8 cellular contexts compared by ENCODE assay signal in the genomic region with DNA sequence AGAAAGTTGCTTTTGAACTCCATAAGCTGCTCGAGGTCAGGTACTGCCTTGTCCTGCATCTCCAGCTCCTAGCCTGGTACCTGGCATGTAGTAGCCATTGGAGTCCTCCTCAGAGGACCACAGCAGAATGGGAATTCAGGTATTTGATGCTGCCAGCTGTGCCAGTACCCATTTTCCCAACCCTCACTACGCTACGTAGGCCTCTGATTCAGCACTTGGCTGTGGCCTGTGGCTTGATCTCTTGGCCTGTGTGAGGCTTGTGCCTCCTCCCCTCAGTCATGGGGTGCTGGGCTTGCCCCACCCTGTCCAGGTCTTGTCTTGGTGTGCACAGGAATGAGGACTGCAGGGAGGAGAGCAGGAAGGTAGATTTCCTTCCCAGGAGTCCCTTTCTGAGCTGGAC. TPM values are rescaled to one million over a fixed set of nuclear protein-coding genes. Genes with fewer than 3 reads are reported as not detected.
DNase-seq lines count a peak whose midpoint lies in the region; ATAC-seq, FAIRE-seq and TF ChIP-seq lines count a peak whose summit lies in the region.

No MANE protein-coding gene starts in this region.

- H4K5ac ChIP-seq in H9 (ENCODE audit: insufficient read length, low read depth, low read length) = no peak overlapping the region

- H2BK12ac ChIP-seq in H9 (ENCODE audit: insufficient read length, low read depth, low read length) = no peak overlapping the region

- peak; percentile 63 for DNase-seq in GDM1 (lab: John Stamatoyannopoulos, UW)
- peak; percentile 25 for DNase-seq in HT-29 (ENCODE audit: low spot score)
- no peak for DNase-seq in activated naive CD4-positive, alpha-beta T cell treated with anti-CD3 and anti-CD28 coated beads, Interleukin-2, amount 10 ng/mL, durations not matched to agents 7 days and 5 days
- no peak for DNase-seq in lower lobe of right lung
- DNase-seq in H9 = no peak
- no peak for DNase-seq in testis
- DNase-seq in frontal cortex (ENCODE audit: low spot score in 2 of 2) = no peak

- H3K9me3 Mint-ChIP-seq in activated naive CD4-positive, alpha-beta T cell treated with anti-CD3 and anti-CD28 coated beads, Interleukin-2, amount 10 ng/mL, durations not matched to agents 7 days and 5 days = no peaks in the 10 kb centered on the region
- no peaks in the 10 kb centered on the region for H3K9me3 Mint-ChIP-seq in H9

- no peak overlapping the region for H2AK5ac ChIP-seq in H9 (ENCODE audit: insufficient read length, low read length)

- H3K4me1 ChIP-seq in lower lobe of right lung (peaks cover 59% of the 10 kb centered on the region), H9 (ENCODE audit: insufficient read depth, low read length) (peaks cover 9% of the 10 kb centered on the region; the same call in 1 of the 2 replicates), testis (no peaks in the 10 kb centered on the region)

- H3K4ac ChIP-seq in H9 (ENCODE audit: low read depth, low read length) = no peak overlapping the region

- intact Hi-C loops in lower lobe of right lung (cut with DNase I) (no loop called here), testis (cut with DNase I; ENCODE audit: low total_unique reads) (no loop called here)

- no peak overlapping the region for H3T11ph ChIP-seq in H9 (ENCODE audit: low read length)

- no peak overlapping the region for H2BK5ac ChIP-seq in H9 (ENCODE audit: insufficient read length, low read length)

- H3K56ac ChIP-seq in H9 (ENCODE audit: insufficient read length, low read depth, low read length) = no peak overlapping the region

- H3K27ac ChIP-seq in lower lobe of right lung (peak overlapping the region; percentile 51), H9 (ENCODE audit: insufficient read length, low read depth, low read length) (no peak overlapping the region), testis (no peak overlapping the region)

- WGBS in H9 (ENCODE audit: extremely low coverage, insufficient read length, low lambda C conversion rate) = no CpG with 5 or more reads among the region's 3 CpGs
- 89 to 99% methylated on average over 1 to 3 of the region's 3 CpGs for WGBS in testis, 2 donors

- H3K27ac Mint-ChIP-seq in activated naive CD4-positive, alpha-beta T cell treated with anti-CD3 and anti-CD28 coated beads, Interleukin-2, amount 10 ng/mL, durations not matched to agents 7 days and 5 days = peak overlapping the region; percentile 76
- no peak overlapping the region; a peak in 1 of 7 replicates for H3K27ac Mint-ChIP-seq in H9

- no peak overlapping the region for H3K9ac ChIP-seq in H9 (ENCODE audit: extremely low read depth, insufficient read length, low read length)

- H3K9me3 ChIP-seq in lower lobe of right lung (no peaks in the 10 kb centered on the region), H9 (ENCODE audit: control insufficient read depth, low read depth, low read length) (no peaks in the 10 kb centered on the region), testis (no peaks in the 10 kb centered on the region)

- peak; percentile 51 for ATAC-seq in GM21528 (IDR thresholded peaks at IDR 0.05; ENCODE audit: low FRiP score, unreplicated experiment)
- peak; percentile 63 to 79 for ATAC-seq in lower lobe of right lung

- peaks cover 50% of the 10 kb centered on the region for H3K4me1 Mint-ChIP-seq in activated naive CD4-positive, alpha-beta T cell treated with anti-CD3 and anti-CD28 coated beads, Interleukin-2, amount 10 ng/mL, durations not matched to agents 7 days and 5 days
- H3K4me1 Mint-ChIP-seq in H9 = peaks cover 34 to 40% of the 10 kb centered on the region in 2 experiments

- no peak overlapping the region for H3K4me2 ChIP-seq in H9 (ENCODE audit: insufficient read depth, insufficient read length, low read length)

- no peak overlapping the region for H3K18ac ChIP-seq in H9 (ENCODE audit: insufficient read length, low read depth, low read length)

- no peak overlapping the region for H2BK20ac ChIP-seq in H9 (ENCODE audit: low read depth, low read length, poor library complexity, severe bottlenecking)

- CTCF ChIA-PET in activated naive CD4-positive, alpha-beta T cell treated with anti-CD3 and anti-CD28 coated beads, Interleukin-2, amount 10 ng/mL, durations not matched to agents 7 days and 5 days (lab: Charles Lee) = interaction anchor here (1.2 to 3.2 kb wide), 2 partner anchors 9 to 312 kb away, joined by 3 to 17 read pairs; no protein-coding TSS in a partner anchor

- no peaks in the 10 kb centered on the region for H3K79me1 ChIP-seq in H9 (ENCODE audit: insufficient read depth, low read depth, low read length, poor library complexity, severe bottlenecking)

- H3K23me2 ChIP-seq in H9 (ENCODE audit: insufficient read length, low read depth, low read length, poor library complexity, severe bottlenecking) = no peaks in the 10 kb centered on the region

- H3K4me3 ChIP-seq in lower lobe of right lung (peak overlapping the region; percentile 12), testis (no peak overlapping the region)

- H3K27me3 ChIP-seq in lower lobe of right lung (ENCODE audit: low read depth) (no peaks in the 10 kb centered on the region), H9 (ENCODE audit: insufficient read depth, low read length) (no peaks in the 10 kb centered on the region), testis (no peaks in the 10 kb centered on the region)

- H4K91ac ChIP-seq in H9 (ENCODE audit: insufficient read length, low read depth, low read length) = no peak overlapping the region

- H4K8ac ChIP-seq in H9 (replicated peaks; ENCODE audit: insufficient read length, low read depth, low read length) = no peak overlapping the region

- H2BK120ac ChIP-seq in H9 (ENCODE audit: low read depth, low read length, poor library complexity, severe bottlenecking) = no peak overlapping the region

- H3K79me2 ChIP-seq in H9 (ENCODE audit: insufficient read depth, low read length) = peaks cover 3% of the 10 kb centered on the region; the same call in 1 of the 2 replicates

- H3K36me3 ChIP-seq in lower lobe of right lung (peaks cover 28% of the 10 kb centered on the region), testis (ENCODE audit: low read depth, missing control alignments) (no peaks in the 10 kb centered on the region)

- no peak for FAIRE-seq in frontal cortex (lab: Jason Lieb, UNC)

- H2AFZ ChIP-seq in H9 (ENCODE audit: low read length) = no peak overlapping the region

- no peak overlapping the region; the same call in 1 of the 2 replicates for H3K14ac ChIP-seq in H9 (ENCODE audit: insufficient read depth, low read length)

- peak overlapping the region; percentile 4 for H3K4me3 Mint-ChIP-seq in activated naive CD4-positive, alpha-beta T cell treated with anti-CD3 and anti-CD28 coated beads, Interleukin-2, amount 10 ng/mL, durations not matched to agents 7 days and 5 days
- no peak overlapping the region for H3K4me3 Mint-ChIP-seq in H9

- no peak for TF ChIP-seq POLR2A in testis (IDR thresholded peaks at IDR 0.05)

- no peak overlapping the region for H3K23ac ChIP-seq in H9 (ENCODE audit: insufficient read length, low read depth, low read length)

- H2BK15ac ChIP-seq in H9 (ENCODE audit: low read depth, low read length) = no peak overlapping the region

- no peaks in the 10 kb centered on the region for H4K20me1 ChIP-seq in H9 (ENCODE audit: control insufficient read depth, insufficient read depth, insufficient read length)

- H3K36me3 Mint-ChIP-seq in activated naive CD4-positive, alpha-beta T cell treated with anti-CD3 and anti-CD28 coated beads, Interleukin-2, amount 10 ng/mL, durations not matched to agents 7 days and 5 days = peaks cover 54% of the 10 kb centered on the region
- peaks cover 4 to 20% (median 15%) of the 10 kb centered on the region in 3 experiments; a peak in 5 of 7 replicates for H3K36me3 Mint-ChIP-seq in H9 (ENCODE audit: insufficient read depth in 1 of 3, low read depth in 3 of 3)

- TF ChIP-seq CTCF in lower lobe of right lung (IDR thresholded peaks at IDR 0.05) = no peak
- TF ChIP-seq CTCF in H9 (conservative IDR thresholded peaks at IDR 0.05) = no peak
- no peak for TF ChIP-seq CTCF in testis (IDR thresholded peaks at IDR 0.05)

- H3K27me3 Mint-ChIP-seq in activated naive CD4-positive, alpha-beta T cell treated with anti-CD3 and anti-CD28 coated beads, Interleukin-2, amount 10 ng/mL, durations not matched to agents 7 days and 5 days = no peaks in the 10 kb centered on the region
- no peaks in the 10 kb centered on the region for H3K27me3 Mint-ChIP-seq in H9 (ENCODE audit: low read depth)

RNA-seq across cellular contexts. Expression of gene OTULIN, which starts 11.8 kb away (rescaled TPM):
- 20.4 and 21.0 TPM in 2 replicates for total RNA-seq in HT-29 (2014; rRNA removed; shearing (Covaris generic))
- 33.0 TPM for total RNA-seq in lower lobe of right lung
- 32.1 and 35.8 TPM in 2 replicates for total RNA-seq in H9 (2021)
- total RNA-seq in testis = 10 to 100 TPM; 33.8 to 41.0 TPM
- 32.7 TPM for polyA plus RNA-seq in testis (ENCODE audit: insufficient read depth, low read depth, low replicate concordance)
- 11.4 TPM for total RNA-seq in frontal cortex

Comparison
In these comparisons a context has a peak if more than half of its experiments do, and no peak if none do; other contexts are left out.
1. DNase-seq: peak in GDM1 (single experiment) and HT-29 (single experiment); none in activated naive CD4-positive, alpha-beta T cell treated with anti-CD3 and anti-CD28 coated beads, Interleukin-2, amount 10 ng/mL, durations not matched to agents 7 days and 5 days (single experiment), lower lobe of right lung (single experiment), H9 (single experiment), testis (single experiment) and frontal cortex (0 of 2).